1 cellular context compared by ENCODE assay signal in the genomic region with DNA sequence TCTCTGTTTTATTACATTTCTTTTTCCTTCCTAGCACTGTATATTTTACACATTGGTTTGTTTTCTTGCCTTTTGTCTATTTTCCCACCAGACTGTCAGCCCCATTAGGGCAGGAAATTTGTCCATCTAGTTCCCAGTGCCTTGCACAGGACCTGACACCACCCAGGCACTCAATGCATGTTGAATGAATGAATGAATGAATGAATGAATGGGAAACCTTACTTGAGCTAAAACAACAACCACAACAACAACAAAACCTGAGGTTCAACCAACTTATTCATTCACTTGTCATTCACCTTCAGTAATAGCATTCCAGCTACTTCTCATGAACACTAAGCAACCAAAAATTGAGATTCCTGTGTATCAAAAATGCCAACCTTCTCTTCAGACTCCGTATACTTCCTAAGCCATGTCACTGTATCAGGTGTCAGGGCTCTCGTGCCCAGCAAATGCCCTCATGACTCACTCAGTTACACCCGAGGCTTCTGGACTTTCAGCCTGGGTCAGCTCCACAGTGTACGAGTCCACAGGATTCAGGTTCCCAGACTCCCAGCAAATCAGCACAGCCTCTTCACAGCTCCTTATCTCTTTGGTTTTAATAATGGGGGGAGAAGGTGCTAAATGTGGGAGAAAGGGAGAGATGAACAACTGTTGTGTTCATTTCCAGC.
TF ChIP-seq lines count a peak whose summit lies in the region.

No MANE protein-coding gene starts in this region.

TF ChIP-seq in IMR-90, 13 proteins besides CTCF, POLR2A, EP300 and RAD21 (continued from another document):
- TF ChIP-seq USF2 (IDR thresholded peaks at IDR 0.05; ENCODE audit: low read depth, low read length) = no peak
